ENCODE assay signal across 21 cellular contexts in genomic region chr21:27134513-27134912, GRCh38.
DNase-seq lines count a peak whose midpoint lies in the region; ATAC-seq and TF ChIP-seq lines count a peak whose summit lies in the region.
"Had no signal": no experiment of that assay in that cellular context is flagged by ENCODE, and none has a peak within 500 bp of the region (broad histone marks: within the 10 kb centered on the region; RNA-seq: fewer than 3 reads in every experiment).

No MANE protein-coding gene starts in this region.

- H3K4me1 ChIP-seq in SJCRH30 = peaks cover 32% of the 10 kb centered on the region
- H3K4me1 ChIP-seq in stomach = no peaks in the 10 kb centered on the region
- H3K4me1 ChIP-seq: thyroid gland had no signal

- no peaks in the 10 kb centered on the region for H3K36me3 Mint-ChIP-seq in activated T-helper 17 cell treated with anti-CD3 and anti-CD28 coated beads, Interleukin-2, amount 50 U/mL, for 72 hours (ENCODE audit: low read depth)
- H3K36me3 Mint-ChIP-seq in activated T-helper 2 cell treated with anti-CD3 and anti-CD28 coated beads, Interferon-gamma antibody, Interleukin-2, Interleukin-4, amounts not matched to agents 10 μg/mL and 5 μg/mL and 100 μg/mL, durations not matched to agents 14 hours and 24 hours and 36 hours (ENCODE audit: low read depth) = no peaks in the 10 kb centered on the region
- H3K36me3 Mint-ChIP-seq: stimulated activated effector memory CD8-positive, alpha-beta T cell treated with anti-CD3 and anti-CD28 coated beads, Interleukin-12 subunit alpha, Interleukin-12 subunit beta, amount 100 ng/mL, for 72 hours had no signal

- H3K27ac Mint-ChIP-seq in activated T-helper 17 cell treated with anti-CD3 and anti-CD28 coated beads, Interleukin-2, amount 50 U/mL, for 72 hours = no peak overlapping the region
- H3K27ac Mint-ChIP-seq in activated T-helper 2 cell treated with anti-CD3 and anti-CD28 coated beads, Interferon-gamma antibody, Interleukin-2, Interleukin-4, amounts not matched to agents 10 μg/mL and 5 μg/mL and 100 μg/mL, durations not matched to agents 14 hours and 24 hours and 36 hours = no peak overlapping the region
- H3K27ac Mint-ChIP-seq: nephron progenitor cell; stimulated activated effector memory CD8-positive, alpha-beta T cell treated with anti-CD3 and anti-CD28 coated beads, Interleukin-12 subunit alpha, Interleukin-12 subunit beta, amount 100 ng/mL, for 72 hours had no signal

- H3K27ac ChIP-seq in SJCRH30 = no peak overlapping the region
- H3K27ac ChIP-seq in stomach = no peak overlapping the region
- H3K27ac ChIP-seq: hepatocyte, HL-60, thyroid gland had no signal

- ATAC-seq in activated T-helper 17 cell treated with anti-CD3 and anti-CD28 coated beads, Interleukin-2, amount 50 U/mL, for 72 hours (replicated peaks) = no peak
- ATAC-seq: K562; PC-3; stimulated activated effector memory CD8-positive, alpha-beta T cell treated with anti-CD3 and anti-CD28 coated beads, Interleukin-12 subunit alpha, Interleukin-12 subunit beta, amount 100 ng/mL, for 72 hours had no signal

- H3K4me3 Mint-ChIP-seq in activated T-helper 17 cell treated with anti-CD3 and anti-CD28 coated beads, Interleukin-2, amount 50 U/mL, for 72 hours = no peak overlapping the region
- no peak overlapping the region for H3K4me3 Mint-ChIP-seq in activated T-helper 2 cell treated with anti-CD3 and anti-CD28 coated beads, Interferon-gamma antibody, Interleukin-2, Interleukin-4, amounts not matched to agents 10 μg/mL and 5 μg/mL and 100 μg/mL, durations not matched to agents 14 hours and 24 hours and 36 hours (ENCODE audit: low read depth)
- H3K4me3 Mint-ChIP-seq: nephron progenitor cell; stimulated activated effector memory CD8-positive, alpha-beta T cell treated with anti-CD3 and anti-CD28 coated beads, Interleukin-12 subunit alpha, Interleukin-12 subunit beta, amount 100 ng/mL, for 72 hours had no signal

- no peak for TF ChIP-seq EP300 in stomach (IDR thresholded peaks at IDR 0.05)

- intact Hi-C loops in stomach (cut with DNase I; ENCODE audit: low total_unique reads) = no loop called here
- intact Hi-C loops in activated T-helper 2 cell treated with anti-CD3 and anti-CD28 coated beads, Interferon-gamma antibody, Interleukin-2, Interleukin-4, amounts not matched to agents 10 μg/mL and 5 μg/mL and 100 μg/mL, durations not matched to agents 14 hours and 24 hours and 36 hours (cut with micrococcal nuclease) = no loop called here

- H3K4me3 ChIP-seq in SJCRH30 (no peak overlapping the region), fibroblast of pulmonary artery (replicated peaks; ENCODE audit: low read depth, low read length) (no peak overlapping the region), stomach (no peak overlapping the region)
- H3K4me3 ChIP-seq: hepatocyte, K562, thyroid gland had no signal

- no peaks in the 10 kb centered on the region for H3K36me3 ChIP-seq in SJCRH30
- H3K36me3 ChIP-seq in stomach = no peaks in the 10 kb centered on the region
- H3K36me3 ChIP-seq: thyroid gland had no signal

- H3K9me3 Mint-ChIP-seq in activated T-helper 17 cell treated with anti-CD3 and anti-CD28 coated beads, Interleukin-2, amount 50 U/mL, for 72 hours = peaks cover 3% of the 10 kb centered on the region
- H3K9me3 Mint-ChIP-seq in activated T-helper 2 cell treated with anti-CD3 and anti-CD28 coated beads, Interferon-gamma antibody, Interleukin-2, Interleukin-4, amounts not matched to agents 10 μg/mL and 5 μg/mL and 100 μg/mL, durations not matched to agents 14 hours and 24 hours and 36 hours = peaks cover 4% of the 10 kb centered on the region
- H3K9me3 Mint-ChIP-seq: nephron progenitor cell had no signal

- 32 to 48% (median 44%) methylated on average over 1 of the region's 1 CpG for WGBS in stomach, 5 donors

- TF ChIP-seq CTCF in fibroblast of pulmonary artery (IDR thresholded peaks at IDR 0.05; ENCODE audit: low read length, missing control alignments) (no peak), stomach (IDR thresholded peaks at IDR 0.05) (no peak)

- H3K27me3 ChIP-seq in SJCRH30 (no peaks in the 10 kb centered on the region), stomach (no peaks in the 10 kb centered on the region)
- H3K27me3 ChIP-seq: hepatocyte, thyroid gland had no signal

- H3K9me3 ChIP-seq in SJCRH30 (replicated peaks) = no peaks in the 10 kb centered on the region; the same call in 1 of the 2 replicates
- H3K9me3 ChIP-seq in stomach = no peaks in the 10 kb centered on the region
- H3K9me3 ChIP-seq: thyroid gland had no signal

- no peaks in the 10 kb centered on the region for H3K4me1 Mint-ChIP-seq in activated T-helper 17 cell treated with anti-CD3 and anti-CD28 coated beads, Interleukin-2, amount 50 U/mL, for 72 hours
- no peaks in the 10 kb centered on the region for H3K4me1 Mint-ChIP-seq in activated T-helper 2 cell treated with anti-CD3 and anti-CD28 coated beads, Interferon-gamma antibody, Interleukin-2, Interleukin-4, amounts not matched to agents 10 μg/mL and 5 μg/mL and 100 μg/mL, durations not matched to agents 14 hours and 24 hours and 36 hours (ENCODE audit: low read depth)
- H3K4me1 Mint-ChIP-seq: stimulated activated effector memory CD8-positive, alpha-beta T cell treated with anti-CD3 and anti-CD28 coated beads, Interleukin-12 subunit alpha, Interleukin-12 subunit beta, amount 100 ng/mL, for 72 hours had no signal

- TF ChIP-seq POLR2A in stomach (IDR thresholded peaks at IDR 0.05) = no peak

- no peaks in the 10 kb centered on the region for H3K27me3 Mint-ChIP-seq in activated T-helper 17 cell treated with anti-CD3 and anti-CD28 coated beads, Interleukin-2, amount 50 U/mL, for 72 hours
- no peaks in the 10 kb centered on the region for H3K27me3 Mint-ChIP-seq in activated T-helper 2 cell treated with anti-CD3 and anti-CD28 coated beads, Interferon-gamma antibody, Interleukin-2, Interleukin-4, amounts not matched to agents 10 μg/mL and 5 μg/mL and 100 μg/mL, durations not matched to agents 14 hours and 24 hours and 36 hours (ENCODE audit: low read depth)

- DNase-seq in DMS53 treated with DMSO at 0.1 percent for 48 hours (lab: John Stamatoyannopoulos, UW; ENCODE audit: unreplicated experiment) (peak; percentile 67), NCI-H1694 treated with DMSO at 0.1 percent for 48 hours (lab: John Stamatoyannopoulos, UW) (peak; percentile 92), SJCRH30 (peak; percentile 45 to 66), fibroblast of pulmonary artery (ENCODE audit: low read depth) (peak; percentile 4), stomach (no peak), kidney glomerular epithelial cell (lab: John Stamatoyannopoulos, UW) (no peak)
- DNase-seq in activated T-helper 2 cell treated with anti-CD3 and anti-CD28 coated beads, Interferon-gamma antibody, Interleukin-2, Interleukin-4, amounts not matched to agents 10 μg/mL and 5 μg/mL and 100 μg/mL, durations not matched to agents 14 hours and 24 hours and 36 hours (ENCODE audit: low spot score) = no peak
- DNase-seq: activated naive CD4-positive, alpha-beta T cell treated with anti-CD3 and anti-CD28 coated beads, Interleukin-2, amount 50 U/mL, for 16 hours; activated T-cell treated with anti-CD3 and anti-CD28 coated beads for 4 hours; GOT3; NCI-H1048; NCI-H226; nephron progenitor cell; PC-3; stimulated activated CD4-positive, alpha-beta T cell treated with anti-CD3 and anti-CD28 coated beads, Interleukin-12 subunit alpha, Interleukin-12 subunit beta, amount 100 ng/mL, for 4 hours; thyroid gland had no signal

Comparison
In these comparisons a context has a peak if more than half of its experiments do, and no peak if none do; other contexts are left out.
1. DNase-seq: peak in DMS53 treated with DMSO at 0.1 percent for 48 hours (single experiment), NCI-H1694 treated with DMSO at 0.1 percent for 48 hours (single experiment), SJCRH30 (2 of 2) and fibroblast of pulmonary artery (single experiment); none in stomach (single experiment), kidney glomerular epithelial cell (single experiment) and activated T-helper 2 cell treated with anti-CD3 and anti-CD28 coated beads, Interferon-gamma antibody, Interleukin-2, Interleukin-4, amounts not matched to agents 10 μg/mL and 5 μg/mL and 100 μg/mL, durations not matched to agents 14 hours and 24 hours and 36 hours (single experiment).